10 cellular contexts compared by ENCODE assay signal in the genomic region with DNA sequence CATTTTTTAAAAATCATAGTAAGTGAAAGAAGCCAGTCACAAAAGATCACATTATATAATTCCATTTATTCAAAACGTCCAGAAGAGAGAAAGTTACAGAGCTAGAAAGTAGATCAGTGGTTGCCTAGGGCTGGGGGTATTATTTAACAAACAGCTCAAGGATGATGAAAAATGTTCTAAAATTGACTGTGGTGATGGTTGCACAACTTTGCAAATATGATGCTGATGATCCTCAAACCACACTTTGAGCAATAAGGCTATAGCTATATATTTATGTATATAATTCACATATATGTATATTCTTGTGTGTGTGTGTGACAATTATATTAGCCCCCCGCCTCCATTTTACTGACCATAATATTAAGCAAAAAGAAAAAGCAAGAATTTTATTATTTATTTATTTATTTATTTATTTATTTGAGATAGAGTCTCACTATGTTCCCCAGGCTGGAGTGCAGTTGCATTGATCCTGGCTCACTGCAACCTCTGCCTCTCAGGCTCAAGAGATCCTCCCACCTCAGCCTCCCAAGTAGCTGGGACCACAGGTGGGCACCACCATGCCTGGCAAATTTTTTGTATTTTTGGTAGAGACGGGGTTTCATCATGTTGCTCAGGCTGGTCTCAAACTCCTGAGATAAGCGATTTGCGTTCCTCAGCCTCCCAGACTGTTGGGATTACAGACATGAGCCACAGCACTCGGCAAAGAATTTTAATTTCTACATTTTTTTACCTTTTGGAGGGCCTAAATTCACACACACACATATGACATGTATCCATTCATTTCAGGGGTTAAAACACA. TPM values are rescaled to one million over a fixed set of nuclear protein-coding genes. Genes with fewer than 3 reads are reported as not detected.
DNase-seq lines count a peak whose midpoint lies in the region; ATAC-seq and TF ChIP-seq lines count a peak whose summit lies in the region.
"Had no signal": no experiment of that assay in that cellular context is flagged by ENCODE, and none has a peak within 500 bp of the region (broad histone marks: within the 10 kb centered on the region; RNA-seq: fewer than 3 reads in every experiment).

No MANE protein-coding gene starts in this region.

- H3K36me3 Mint-ChIP-seq in GM23338 (ENCODE audit: low read depth) (peaks cover 47% of the 10 kb centered on the region), T-cell (peaks cover 14% of the 10 kb centered on the region)

- no peaks in the 10 kb centered on the region for H3K9me2 ChIP-seq in GM23338 (ENCODE audit: insufficient read depth)

- H3K27ac ChIP-seq in GM23338 (ENCODE audit: low read depth) = no peak overlapping the region
- H3K27ac ChIP-seq in RWPE1 = no peak overlapping the region
- H3K27ac ChIP-seq: heart left ventricle had no signal

- H3K27ac Mint-ChIP-seq in GM23338 = no peak overlapping the region
- H3K27ac Mint-ChIP-seq in T-cell = no peak overlapping the region

- H3K4me1 Mint-ChIP-seq in GM23338 (peaks cover 5% of the 10 kb centered on the region; the same call in 2 of the 3 replicates), T-cell (peaks cover 40 to 47% (median 42%) of the 10 kb centered on the region in 3 donors)

- H4K20me1 ChIP-seq in GM23338 (replicated peaks; ENCODE audit: insufficient read depth) = peaks cover 20% of the 10 kb centered on the region

- H3K27me3 ChIP-seq in GM23338 (ENCODE audit: insufficient read depth) (no peaks in the 10 kb centered on the region), iPS-15b (ENCODE audit: control insufficient read depth, insufficient read depth, low read length) (no peaks in the 10 kb centered on the region)
- H3K27me3 ChIP-seq: heart left ventricle had no signal

- H3K4me3 Mint-ChIP-seq in GM23338 (peak overlapping the region; percentile 100), T-cell (peak overlapping the region in 2 of 3 donors; percentile 37 to 92)

- TF ChIP-seq CTCF in AG10803 (conservative IDR thresholded peaks at IDR 0.05; ENCODE audit: low read length) (no peak), GM23338 (conservative IDR thresholded peaks at IDR 0.05; ENCODE audit: low read depth in 2 of 2) (no peak), RWPE1 (conservative IDR thresholded peaks at IDR 0.05; ENCODE audit: low read depth) (no peak)

- POLR2A ChIA-PET in T-cell (lab: Charles Lee) = no interaction called here
- POLR2A ChIA-PET in RWPE1 (lab: Yijun Ruan, JAX; ENCODE audit: low non-redundant PET) = no interaction called here

- H3K4me3 ChIP-seq in AG10803 (ENCODE audit: low read length) (no peak overlapping the region), GM23338 (peak overlapping the region; percentile 78), iPS-15b (ENCODE audit: low read depth, low read length) (peak overlapping the region; percentile 100)

- ATAC-seq in GM23338 (no peak), T-cell (replicated peaks in 1 of 4) (no peak), HG03342 (IDR thresholded peaks at IDR 0.05; ENCODE audit: unreplicated experiment) (no peak), HG02763 (IDR thresholded peaks at IDR 0.05; ENCODE audit: unreplicated experiment) (no peak)
- ATAC-seq: heart left ventricle had no signal

- no peaks in the 10 kb centered on the region for H3K9me3 ChIP-seq in iPS-15b (ENCODE audit: control insufficient read depth, insufficient read depth, low read length)

- DNase-seq in AG10803 (ENCODE audit: low read depth) (peak; percentile 13), GM23338 (ENCODE audit: low spot score) (no peak), T-cell (no peak), COLO668 (lab: John Stamatoyannopoulos, UW; ENCODE audit: unreplicated experiment) (no peak), RWPE1 (ENCODE audit: low spot score) (no peak)
- DNase-seq: heart left ventricle, NCI-H2029 treated with DMSO at 0.1 percent for 48 hours had no signal

- CTCF ChIA-PET in T-cell (lab: Charles Lee) = interaction anchor here in 1 of 2 donors (0.5 to 0.7 kb wide), 3 partner anchors 10 to 346 kb away, joined by 3 to 6 read pairs (median 3); no protein-coding TSS in a partner anchor
- CTCF ChIA-PET in RWPE1 (lab: Yijun Ruan, JAX) = interaction anchor here (0.6 kb wide), 1 partner anchor 348 kb away, joined by 4 read pairs; no protein-coding TSS in a partner anchor

- H3K4me1 ChIP-seq in GM23338 (ENCODE audit: insufficient read depth) = no peaks in the 10 kb centered on the region
- H3K4me1 ChIP-seq in iPS-15b (ENCODE audit: control insufficient read depth, insufficient read depth, low read length) = no peaks in the 10 kb centered on the region

- no peak overlapping the region for H3K9ac ChIP-seq in iPS-15b (ENCODE audit: low read depth, low read length)

- no peak overlapping the region for H2AFZ ChIP-seq in GM23338

- H3K4me2 ChIP-seq in GM23338 = peak overlapping the region; percentile 93

- H3K36me3 ChIP-seq in GM23338 (ENCODE audit: insufficient read depth) = peaks cover 16% of the 10 kb centered on the region
- peaks cover 2% of the 10 kb centered on the region for H3K36me3 ChIP-seq in iPS-15b (ENCODE audit: control insufficient read depth, insufficient read depth, low read length)

- peaks cover 7% of the 10 kb centered on the region; the same call in 1 of the 3 replicates for H3K9me3 Mint-ChIP-seq in GM23338
- peaks cover 3 to 4% (median 4%) of the 10 kb centered on the region in 3 donors for H3K9me3 Mint-ChIP-seq in T-cell

- peaks cover 69% of the 10 kb centered on the region for H3K79me2 ChIP-seq in GM23338 (replicated peaks; ENCODE audit: insufficient read depth)

- no peaks in the 10 kb centered on the region for H3F3A ChIP-seq in GM23338 (replicated peaks; ENCODE audit: low read depth)

- H3K27me3 Mint-ChIP-seq in GM23338 (ENCODE audit: insufficient read depth, low read depth, poor library complexity) (no peaks in the 10 kb centered on the region), T-cell (no peaks in the 10 kb centered on the region)

TF ChIP-seq in GM23338, 12 proteins besides CTCF, POLR2A, EP300 and RAD21 (continues in another document):
- TF ChIP-seq STAT1 (IDR thresholded peaks at IDR 0.05; ENCODE audit: unreplicated experiment) = no peak

RNA-seq across cellular contexts. Expression of gene WDR12, which starts 1.9 kb away (rescaled TPM):
- 98.1 and 118 TPM in 2 replicates for total RNA-seq in GM23338 (2014; rRNA removed; shearing (Covaris generic))
- polyA plus RNA-seq in GM23338 (2016; fragmentation: Nextera tagmentation; extraction: Ambion mirVana) = 233 and 240 TPM in 2 replicates
- total RNA-seq in T-cell = 10 to 100 TPM; 10.3 to 34.5 (median 27.5) TPM

RNA-seq across cellular contexts. Expression of gene CARF, which starts 2.5 kb away (rescaled TPM):
- 1.6 and 3.3 TPM in 2 replicates for total RNA-seq in GM23338 (2014; rRNA removed; shearing (Covaris generic))
- polyA plus RNA-seq in GM23338 (2016; fragmentation: Nextera tagmentation; extraction: Ambion mirVana) = 1.1 and 1.7 TPM in 2 replicates
- 10 to 100 TPM; 13.3 to 20.9 (median 17.0) TPM for total RNA-seq in T-cell

RNA-seq across cellular contexts. Expression of gene ICA1L, which starts 38.0 kb away (rescaled TPM):
- total RNA-seq in GM23338 (2014; rRNA removed; shearing (Covaris generic)) = 5.6 and 7.2 TPM in 2 replicates
- polyA plus RNA-seq in GM23338 (2016; fragmentation: Nextera tagmentation; extraction: Ambion mirVana) = 1.6 and 2.2 TPM in 2 replicates
- 1 to 10 TPM; 2.0 to 4.3 (median 2.5) TPM for total RNA-seq in T-cell
